1 cellular context compared by ENCODE assay signal in genomic region chr1:26064591-26064990, GRCh38.
TF ChIP-seq lines count a peak whose summit lies in the region.

No MANE protein-coding gene starts in this region.

TF ChIP-seq in GM23338, 12 proteins besides CTCF, POLR2A, EP300 and RAD21:
- no peak for TF ChIP-seq POLR2AphosphoS5 (IDR thresholded peaks at IDR 0.05; ENCODE audit: low read depth)
- no peak for TF ChIP-seq EZH2 (IDR thresholded peaks at IDR 0.05; ENCODE audit: low read depth, unreplicated experiment)
- TF ChIP-seq EZH2phosphoT487 (IDR thresholded peaks at IDR 0.05; ENCODE audit: unreplicated experiment), result no peak
- no peak for TF ChIP-seq NANOG (IDR thresholded peaks at IDR 0.05; ENCODE audit: borderline replicate concordance)
- TF ChIP-seq STAT1 (IDR thresholded peaks at IDR 0.05; ENCODE audit: unreplicated experiment), result no peak
- no peak for TF ChIP-seq ETS1 (IDR thresholded peaks at IDR 0.05)
- no peak for TF ChIP-seq ZNF331 (CRISPR knock-in tag; IDR thresholded peaks at IDR 0.05; ENCODE audit: low read depth)
- no peak for TF ChIP-seq ZNF462 (CRISPR knock-in tag; IDR thresholded peaks at IDR 0.05)
- no peak for TF ChIP-seq CREB1 (CRISPR knock-in tag; IDR thresholded peaks at IDR 0.05; ENCODE audit: low read depth)
- TF ChIP-seq JUNB (IDR thresholded peaks at IDR 0.05; ENCODE audit: unreplicated experiment), result no peak
- no peak for TF ChIP-seq REST (IDR thresholded peaks at IDR 0.05; ENCODE audit: unreplicated experiment)
- TF ChIP-seq ZNF114 (CRISPR knock-in tag; IDR thresholded peaks at IDR 0.05), result no peak
